8 cellular contexts compared by ENCODE assay signal in genomic region chr4:121823505-121824170, GRCh38. TPM values are rescaled to one million over a fixed set of nuclear protein-coding genes. Genes with fewer than 3 reads are reported as not detected.
DNase-seq lines count a peak whose midpoint lies in the region; ATAC-seq and TF ChIP-seq lines count a peak whose summit lies in the region.

Gene CCNA2 (minus strand): TSS chr4:121823883. CDS start chr4:121823628, 255 bp downstream.

- peak within 1 kb of the TSS; percentile 84 for H3K4me3 ChIP-seq in AG04449 (ENCODE audit: low read depth, low read length)
- peak within 1 kb of the TSS; percentile 69 for H3K4me3 ChIP-seq in WI38 (ENCODE audit: low read depth, low read length)
- H3K4me3 ChIP-seq in cardiac fibroblast (replicated peaks in 1 of 2; ENCODE audit: low read depth in 2 of 2, low read length in 2 of 2): peak within 1 kb of the TSS; percentile 81
- H3K4me3 ChIP-seq in smooth muscle cell: peak within 1 kb of the TSS; percentile 77

- H2AFZ ChIP-seq in smooth muscle cell (ENCODE audit: low read depth): peak within 1 kb of the TSS; percentile 79

- DNase-seq in AG04449 (ENCODE audit: low read depth, low spot score) (peak; percentile 82), NCI-H2227 treated with DMSO at 0.1 percent for 48 hours (lab: John Stamatoyannopoulos, UW) (peak; percentile 85), cardiac fibroblast (ENCODE audit: low read depth in 2 of 2) (peak; percentile 98), iPS-NIHi7 (ENCODE audit: extremely low spot score) (peak; percentile 95), smooth muscle cell (lab: John Stamatoyannopoulos, UW; ENCODE audit: unreplicated experiment) (peak; percentile 80)

- peak within 1 kb of the TSS; percentile 91 for H3K4me2 ChIP-seq in smooth muscle cell

- POLR2A ChIA-PET in AG04449 (lab: Yijun Ruan, JAX): interaction anchor here (1.5 kb wide), 1 partner anchor 23 kb away, joined by 3 read pairs; the partner anchor contains the start of gene EXOSC9

- peak within 1 kb of the TSS; percentile 46 for H3K27ac ChIP-seq in smooth muscle cell (ENCODE audit: low read depth)

- under 1% methylated on average over 63 of the region's 63 CpGs for WGBS in smooth muscle cell (ENCODE audit: low lambda C conversion rate)

- peaks cover 4% of the 10 kb centered on the region for H3K36me3 ChIP-seq in smooth muscle cell (ENCODE audit: low read depth)

- H3K79me2 ChIP-seq in smooth muscle cell (ENCODE audit: low read depth): peaks cover 24% of the 10 kb centered on the region

- peak within 1 kb of the TSS; percentile 74 for H3K9ac ChIP-seq in smooth muscle cell (ENCODE audit: low read depth)

- ATAC-seq in GM18907 (IDR thresholded peaks at IDR 0.05; ENCODE audit: unreplicated experiment) (peak; percentile 93), HG03159 (IDR thresholded peaks at IDR 0.05; ENCODE audit: unreplicated experiment) (peak; percentile 95)

- no peaks in the 10 kb centered on the region for H3K27me3 ChIP-seq in smooth muscle cell (ENCODE audit: low read depth)

- no peak for TF ChIP-seq CTCF in AG04449 (IDR thresholded peaks at IDR 0.05; ENCODE audit: insufficient read depth, low read length, missing control alignments)
- no peak for TF ChIP-seq CTCF in WI38 (IDR thresholded peaks at IDR 0.05; ENCODE audit: low read depth, low read length)
- no peak for TF ChIP-seq CTCF in cardiac fibroblast (IDR thresholded peaks at IDR 0.05; ENCODE audit: low read depth, low read length)
- no peak for TF ChIP-seq CTCF in smooth muscle cell (IDR thresholded peaks at IDR 0.05; ENCODE audit: borderline replicate concordance, insufficient read depth, poor library complexity, severe bottlenecking)

- H4K20me1 ChIP-seq in smooth muscle cell (ENCODE audit: low read depth): no peaks in the 10 kb centered on the region

- CTCF ChIA-PET in AG04449 (lab: Yijun Ruan, JAX): interaction anchor here (1.1 to 1.5 kb wide), 6 partner anchors 13 to 453 kb away, joined by 3 to 7 read pairs (median 3); no protein-coding TSS in a partner anchor

- H3K4me1 ChIP-seq in smooth muscle cell (ENCODE audit: low read depth): peaks cover 20% of the 10 kb centered on the region

- H3F3A ChIP-seq in smooth muscle cell (ENCODE audit: low read depth): no peaks in the 10 kb centered on the region

- no peaks in the 10 kb centered on the region for H3K9me3 ChIP-seq in smooth muscle cell (replicated peaks; ENCODE audit: low read depth)

RNA-seq across cellular contexts. Expression of gene CCNA2, which starts in this region (rescaled TPM):
- 21.4 and 22.5 TPM in 2 replicates for total RNA-seq in smooth muscle cell
- 13.0 and 16.2 TPM in 2 replicates for polyA plus RNA-seq in smooth muscle cell

Comparison
In these comparisons a context has a peak if more than half of its experiments do, and no peak if none do; other contexts are left out.
1. Peak in every context shown above with its lines: DNase-seq, ATAC-seq, H3K4me3 ChIP-seq and H3K27ac ChIP-seq.